In genomic region chr1:43043695-43044094, GRCh38 we compare ENCODE assay signal across 20 cellular contexts.
DNase-seq lines count a peak whose midpoint lies in the region; ATAC-seq and TF ChIP-seq lines count a peak whose summit lies in the region.
"Had no signal": no experiment of that assay in that cellular context is flagged by ENCODE, and none has a peak within 500 bp of the region (broad histone marks: within the 10 kb centered on the region; RNA-seq: fewer than 3 reads in every experiment).

No MANE protein-coding gene starts in this region.

- H3K4ac ChIP-seq in trophoblast cell (ENCODE audit: low read depth, low read length), result no peak overlapping the region

- no peak overlapping the region for H3K4me3 Mint-ChIP-seq in activated T-helper 17 cell treated with anti-CD3 and anti-CD28 coated beads, Interleukin-2, amount 50 U/mL, for 72 hours
- H3K4me3 Mint-ChIP-seq: CD14-positive monocyte; CD8-positive, alpha-beta memory T cell; IgD-negative memory B cell had no signal

- H3K27me3 Mint-ChIP-seq in activated T-helper 17 cell treated with anti-CD3 and anti-CD28 coated beads, Interleukin-2, amount 50 U/mL, for 72 hours, result no peaks in the 10 kb centered on the region
- H3K27me3 Mint-ChIP-seq: CD8-positive, alpha-beta memory T cell had no signal

- H3K36me3 Mint-ChIP-seq in activated T-helper 17 cell treated with anti-CD3 and anti-CD28 coated beads, Interleukin-2, amount 50 U/mL, for 72 hours (ENCODE audit: low read depth), result no peaks in the 10 kb centered on the region
- H3K36me3 Mint-ChIP-seq: CD14-positive monocyte; CD8-positive, alpha-beta memory T cell; IgD-negative memory B cell had no signal

- H3K9me3 Mint-ChIP-seq in activated T-helper 17 cell treated with anti-CD3 and anti-CD28 coated beads, Interleukin-2, amount 50 U/mL, for 72 hours, result no peaks in the 10 kb centered on the region
- H3K9me3 Mint-ChIP-seq: CD14-positive monocyte; CD8-positive, alpha-beta memory T cell; IgD-negative memory B cell had no signal

- H3K18ac ChIP-seq in trophoblast cell (ENCODE audit: low read length), result no peak overlapping the region

- H3K27ac Mint-ChIP-seq in activated T-helper 17 cell treated with anti-CD3 and anti-CD28 coated beads, Interleukin-2, amount 50 U/mL, for 72 hours, result no peak overlapping the region
- H3K27ac Mint-ChIP-seq: CD14-positive monocyte, IgD-negative memory B cell had no signal

- H3K79me1 ChIP-seq in trophoblast cell (ENCODE audit: low read length), result peaks cover 13% of the 10 kb centered on the region

- no peak overlapping the region for H3K9ac ChIP-seq in trophoblast cell (ENCODE audit: low read length)

- H3K4me3 ChIP-seq in RWPE2 (ENCODE audit: severe bottlenecking) (no peak overlapping the region), epithelial cell of esophagus (ENCODE audit: low read length) (no peak overlapping the region), trophoblast cell (ENCODE audit: low read depth, low read length) (no peak overlapping the region)
- H3K4me3 ChIP-seq: SJSA1 had no signal

- TF ChIP-seq CTCF in RWPE2 (IDR thresholded peaks at IDR 0.05; ENCODE audit: poor library complexity, severe bottlenecking) (no peak), epithelial cell of esophagus (IDR thresholded peaks at IDR 0.05; ENCODE audit: insufficient read depth, low read depth, low read length, missing control alignments) (no peak)

- H2AFZ ChIP-seq in trophoblast cell (ENCODE audit: insufficient read depth, low read length, poor library complexity), result no peak overlapping the region

- H2BK5ac ChIP-seq in trophoblast cell (ENCODE audit: low read depth, low read length, poor library complexity), result no peak overlapping the region

- H4K8ac ChIP-seq in trophoblast cell (ENCODE audit: low read depth, low read length), result no peak overlapping the region

- no CpG with 5 or more reads among the region's 5 CpGs for WGBS in trophoblast cell (ENCODE audit: extremely low coverage, insufficient coverage, insufficient read length)

- H3K27ac ChIP-seq in RWPE2 (ENCODE audit: poor library complexity, severe bottlenecking) (no peak overlapping the region), trophoblast cell (ENCODE audit: low read depth, low read length) (no peak overlapping the region)
- H3K27ac ChIP-seq: SJSA1 had no signal

- no peak overlapping the region for H2BK12ac ChIP-seq in trophoblast cell (ENCODE audit: low read length)

- no peaks in the 10 kb centered on the region for H3K79me2 ChIP-seq in trophoblast cell (ENCODE audit: control insufficient read depth, insufficient read depth, low read length, poor library complexity)

- peaks cover 5% of the 10 kb centered on the region for H3K4me1 Mint-ChIP-seq in activated T-helper 17 cell treated with anti-CD3 and anti-CD28 coated beads, Interleukin-2, amount 50 U/mL, for 72 hours

- peak; percentile 19 for DNase-seq in EH (ENCODE audit: low read depth)
- no peak for DNase-seq in RWPE2 (ENCODE audit: low spot score)
- peak; percentile 82 for DNase-seq in epithelial cell of esophagus (ENCODE audit: low read depth)
- DNase-seq in trophoblast cell, result no peak
- DNase-seq in hypothalamus (lab: John Stamatoyannopoulos, UW), result no peak
- DNase-seq: CD8-positive, alpha-beta memory T cell; DMS153; GOT3; HCEC 1CT; NCI-H1092; NCI-H1417 treated with DMSO at 0.1 percent for 48 hours; NCI-H2081; NCI-H2227 treated with DMSO at 0.1 percent for 48 hours; NCI-H526 treated with DMSO at 0.1 percent for 48 hours; RPMI8226 had no signal

- H3K23ac ChIP-seq in trophoblast cell (ENCODE audit: low read length), result no peak overlapping the region

- H3K9me3 ChIP-seq in RWPE2 (ENCODE audit: severe bottlenecking) (no peaks in the 10 kb centered on the region), trophoblast cell (ENCODE audit: insufficient read depth, low read depth, low read length) (peaks cover 6% of the 10 kb centered on the region)
- H3K9me3 ChIP-seq: SJSA1 had no signal

- H3K4me2 ChIP-seq in trophoblast cell (ENCODE audit: low read length), result no peak overlapping the region

- H3K27me3 ChIP-seq in RWPE2 (ENCODE audit: insufficient read depth, poor library complexity, severe bottlenecking) (no peaks in the 10 kb centered on the region), trophoblast cell (ENCODE audit: insufficient read depth, low read length) (no peaks in the 10 kb centered on the region)
- H3K27me3 ChIP-seq: SJSA1 had no signal

- peaks cover 9% of the 10 kb centered on the region for H3K4me1 ChIP-seq in RWPE2 (ENCODE audit: insufficient read depth, poor library complexity, severe bottlenecking)
- peaks cover 4 to 6% of the 10 kb centered on the region in 2 experiments for H3K4me1 ChIP-seq in trophoblast cell (ENCODE audit: control insufficient read depth in 1 of 2, insufficient read depth in 2 of 2, low read length in 2 of 2)
- H3K4me1 ChIP-seq: SJSA1 had no signal

- H2AK5ac ChIP-seq in trophoblast cell (ENCODE audit: low read length), result no peak overlapping the region

- no peak overlapping the region for H4K91ac ChIP-seq in trophoblast cell (ENCODE audit: low read depth, low read length)

- peak overlapping the region; percentile 13 for H2BK120ac ChIP-seq in trophoblast cell (ENCODE audit: insufficient read depth, low read length, poor library complexity)

- ATAC-seq in RWPE2 (ENCODE audit: low read depth) (peak; percentile 78), HG03520 (IDR thresholded peaks at IDR 0.05; ENCODE audit: unreplicated experiment) (no peak)
- no peak for ATAC-seq in activated T-helper 17 cell treated with anti-CD3 and anti-CD28 coated beads, Interleukin-2, amount 50 U/mL, for 72 hours (replicated peaks)

- H4K12ac ChIP-seq in trophoblast cell (ENCODE audit: low read depth, low read length), result no peak overlapping the region

- H3K14ac ChIP-seq in trophoblast cell (ENCODE audit: low read length), result no peak overlapping the region

- H3K36me3 ChIP-seq in RWPE2 (ENCODE audit: low read depth) (no peaks in the 10 kb centered on the region), trophoblast cell (ENCODE audit: control insufficient read depth in 1 of 2, insufficient read depth in 2 of 2, low read length in 2 of 2) (no peaks in the 10 kb centered on the region)
- H3K36me3 ChIP-seq: SJSA1 had no signal

Comparison
In these comparisons a context has a peak if more than half of its experiments do, and no peak if none do; other contexts are left out.
1. DNase-seq: peak in EH (single experiment) and epithelial cell of esophagus (single experiment); none in RWPE2 (single experiment), trophoblast cell (0 of 2) and hypothalamus (0 of 51).